33 cellular contexts compared by ENCODE assay signal in the genomic region with DNA sequence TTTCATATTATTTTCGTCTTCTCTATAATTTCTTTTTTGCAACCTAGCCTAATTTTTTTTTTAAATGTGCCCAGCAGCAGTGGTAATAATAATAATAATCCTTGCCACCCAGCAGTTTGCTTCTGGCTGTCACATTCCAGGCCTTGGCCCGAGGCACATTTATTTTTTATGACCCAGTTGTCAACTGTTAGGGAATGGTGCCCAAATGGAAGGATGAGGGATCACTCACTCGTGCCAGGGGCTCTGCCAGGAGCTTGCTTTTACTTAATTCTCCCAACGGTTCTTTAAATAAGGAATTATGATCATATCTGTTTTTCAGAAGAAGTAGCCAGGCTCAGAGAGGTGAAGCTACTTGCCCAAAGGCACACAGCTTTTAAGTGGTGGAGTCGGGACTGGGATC. TPM values are rescaled to one million over a fixed set of nuclear protein-coding genes. Genes with fewer than 3 reads are reported as not detected.
DNase-seq lines count a peak whose midpoint lies in the region; ATAC-seq, FAIRE-seq and TF ChIP-seq lines count a peak whose summit lies in the region.
"Had no signal": no experiment of that assay in that cellular context is flagged by ENCODE, and none has a peak within 500 bp of the region (broad histone marks: within the 10 kb centered on the region; RNA-seq: fewer than 3 reads in every experiment).

No MANE protein-coding gene starts in this region.

- DNase-seq in left ventricle myocardium superior: no peak
- no peak for DNase-seq in right cardiac atrium
- DNase-seq in K562 (ENCODE audit: extremely low read depth in 1 of 4, low spot score in 3 of 4): no peak
- no peak for DNase-seq in gastrocnemius medialis
- DNase-seq in T-helper 1 cell: no peak
- no peak for DNase-seq in NCI-H82 (lab: John Stamatoyannopoulos, UW)
- DNase-seq in sigmoid colon: no peak
- DNase-seq: 8988T; ACHN; BE2C; C1 segment of cervical spinal cord; CD4-positive, alpha-beta memory T cell; CD4-positive, CD25-positive, alpha-beta regulatory T cell; CD8-positive, alpha-beta memory T cell; COR-L47; DMS 273 treated with DMSO at 0.1 percent for 48 hours; DMS153; DMS53; DMS79; DND-41; EL; GDM1 had no signal

- no peaks in the 10 kb centered on the region for H3K79me2 ChIP-seq in K562 (ENCODE audit: control insufficient read depth, insufficient read depth, low read length)

- WGBS in right cardiac atrium: 53% methylated on average over 5 of the region's 5 CpGs
- 65% methylated on average over 4 of the region's 5 CpGs for WGBS in K562 (ENCODE audit: insufficient coverage, low coverage, missing lambda C conversion rate)
- 49 to 68% methylated on average over 5 of the region's 5 CpGs for WGBS in sigmoid colon, 2 donors

- intact Hi-C loops in left ventricle myocardium superior (cut with micrococcal nuclease): no loop called here
- intact Hi-C loops in right cardiac atrium (cut with DNase I): no loop called here
- intact Hi-C loops in K562 (cut with micrococcal nuclease): no loop called here
- intact Hi-C loops in gastrocnemius medialis (cut with DNase I; ENCODE audit: low total_unique reads): no loop called here
- intact Hi-C loops in sigmoid colon (cut with DNase I): no loop called here

- H3K9me3 ChIP-seq in right cardiac atrium (ENCODE audit: control insufficient read depth, low read length) (no peaks in the 10 kb centered on the region), K562 (replicated peaks; ENCODE audit: control insufficient read depth, insufficient read depth, low read depth, low read length) (no peaks in the 10 kb centered on the region), gastrocnemius medialis (no peaks in the 10 kb centered on the region), skeletal muscle tissue (ENCODE audit: control insufficient read depth in 3 of 3, low read length in 3 of 3) (no peaks in the 10 kb centered on the region), sigmoid colon (no peaks in the 10 kb centered on the region)
- H3K9me3 ChIP-seq: BE2C, BLaER1 had no signal

- peak; percentile 9 for ATAC-seq in left ventricle myocardium superior
- no peak for ATAC-seq in right cardiac atrium
- no peak for ATAC-seq in K562
- ATAC-seq in gastrocnemius medialis: peak; percentile 44 to 69
- ATAC-seq: GM12878 had no signal

- no peak overlapping the region for H3K4me3 ChIP-seq in right cardiac atrium (ENCODE audit: low read length)
- no peak overlapping the region for H3K4me3 ChIP-seq in K562
- no peak overlapping the region for H3K4me3 ChIP-seq in gastrocnemius medialis
- H3K4me3 ChIP-seq in skeletal muscle tissue (ENCODE audit: low read length in 3 of 3): no peak overlapping the region
- H3K4me3 ChIP-seq in sigmoid colon: no peak overlapping the region
- H3K4me3 ChIP-seq: BLaER1, GM12878 had no signal

- no peak for TF ChIP-seq EP300 in K562 (IDR thresholded peaks at IDR 0.05; ENCODE audit: low read length)
- TF ChIP-seq EP300 in sigmoid colon (IDR thresholded peaks at IDR 0.05): no peak

- CTCF ChIA-PET in K562 (lab: Yijun Ruan, JAX; ENCODE audit: low intra/inter-chr PET ratio): no interaction called here

- FAIRE-seq in K562 (lab: Jason Lieb, UNC): no peak
- FAIRE-seq: A204.1, GM12878, GM12892, GM18507 had no signal

- H3K27me3 ChIP-seq in right cardiac atrium (ENCODE audit: control insufficient read depth, insufficient read depth) (no peaks in the 10 kb centered on the region), K562 (ENCODE audit: control insufficient read depth in 2 of 2, insufficient read depth in 2 of 2, low read length in 2 of 2) (no peaks in the 10 kb centered on the region), gastrocnemius medialis (no peaks in the 10 kb centered on the region), skeletal muscle tissue (ENCODE audit: control insufficient read depth in 3 of 3, insufficient read depth in 3 of 3, low read length in 3 of 3) (no peaks in the 10 kb centered on the region), sigmoid colon (no peaks in the 10 kb centered on the region)
- H3K27me3 ChIP-seq: BE2C, BLaER1 had no signal

- H3K4me1 ChIP-seq in right cardiac atrium (ENCODE audit: control insufficient read depth, insufficient read depth, low read length): no peaks in the 10 kb centered on the region
- H3K4me1 ChIP-seq in K562 (replicated peaks in 1 of 2; ENCODE audit: control insufficient read depth in 2 of 2, insufficient read depth in 2 of 2, low read length in 2 of 2): no peaks in the 10 kb centered on the region
- H3K4me1 ChIP-seq in gastrocnemius medialis: peaks cover 11 to 19% of the 10 kb centered on the region in 2 donors
- H3K4me1 ChIP-seq in skeletal muscle tissue (ENCODE audit: control insufficient read depth in 3 of 3, insufficient read depth in 3 of 3, low read length in 3 of 3): peaks cover 14 to 15% (median 14%) of the 10 kb centered on the region in 3 donors
- no peaks in the 10 kb centered on the region for H3K4me1 ChIP-seq in sigmoid colon
- H3K4me1 ChIP-seq: BE2C, BLaER1 had no signal

- no peaks in the 10 kb centered on the region for H4K20me1 ChIP-seq in K562 (replicated peaks; ENCODE audit: control insufficient read depth, insufficient read depth, low read length)
- H4K20me1 ChIP-seq: BLaER1 had no signal

- TF ChIP-seq POLR2A in K562 (conservative IDR thresholded peaks at IDR 0.05) (no peak), gastrocnemius medialis (IDR thresholded peaks at IDR 0.05) (no peak), sigmoid colon (IDR thresholded peaks at IDR 0.05) (no peak)

- no peaks in the 10 kb centered on the region for H3K9me1 ChIP-seq in K562 (ENCODE audit: control insufficient read depth, insufficient read depth, low read length)

- H3K9ac ChIP-seq in K562 (ENCODE audit: insufficient read depth in 1 of 2, low read depth in 2 of 2, low read length in 2 of 2): no peak overlapping the region
- H3K9ac ChIP-seq in skeletal muscle tissue (ENCODE audit: low read depth in 1 of 3, low read length in 3 of 3): peak overlapping the region in 1 of 3 donors; percentile 1
- H3K9ac ChIP-seq: BLaER1 had no signal

- no peak overlapping the region for H2AFZ ChIP-seq in K562 (ENCODE audit: low read depth, low read length)

- in situ Hi-C loops in K562 (cut with MboI): no loop called here
- in situ Hi-C loops in gastrocnemius medialis (cut with MboI; ENCODE audit: low sequenced_read_pairs in 4 of 4): no loop called here

- TF ChIP-seq RAD21 in K562 (CRISPR knock-in tag; conservative IDR thresholded peaks at IDR 0.05 in 1 of 2, IDR thresholded peaks at IDR 0.05 in 1 of 2): no peak

- H3K4me2 ChIP-seq in K562 (ENCODE audit: insufficient read depth, low read length): no peak overlapping the region
- H3K4me2 ChIP-seq: BLaER1 had no signal

- TF ChIP-seq CTCF in K562 (IDR thresholded peaks at IDR 0.05 in 2 of 3, conservative IDR thresholded peaks at IDR 0.05 in 1 of 3; ENCODE audit: insufficient read depth in 2 of 3, low read depth in 1 of 3, low read length in 3 of 3) (no peak), gastrocnemius medialis (IDR thresholded peaks at IDR 0.05 in 4 of 5, conservative IDR thresholded peaks at IDR 0.05 in 1 of 5) (no peak), sigmoid colon (IDR thresholded peaks at IDR 0.05) (no peak)

- no peak overlapping the region for H3K27ac ChIP-seq in right cardiac atrium (ENCODE audit: low read length)
- H3K27ac ChIP-seq in K562 (ENCODE audit: extremely low read depth, low read depth, low read length): no peak overlapping the region
- peak overlapping the region; percentile 32 to 71 (median 60) for H3K27ac ChIP-seq in gastrocnemius medialis
- peak overlapping the region; percentile 46 for H3K27ac ChIP-seq in skeletal muscle tissue (ENCODE audit: low read depth, low read length)
- no peak overlapping the region for H3K27ac ChIP-seq in sigmoid colon
- H3K27ac ChIP-seq: BLaER1 had no signal

- BruUV-seq in K562 (replicated peaks; lab: Mats Ljungman, UMichigan): no TSS peak

- H3K36me3 ChIP-seq in K562 (ENCODE audit: control insufficient read depth, insufficient read depth, low read length): peaks cover 3% of the 10 kb centered on the region; the same call in 1 of the 3 replicates
- peaks cover 0 to 7% of the 10 kb centered on the region in 2 donors for H3K36me3 ChIP-seq in gastrocnemius medialis
- peaks cover 7 to 12% (median 9%) of the 10 kb centered on the region in 3 donors for H3K36me3 ChIP-seq in skeletal muscle tissue (ENCODE audit: control insufficient read depth in 3 of 3, insufficient read depth in 3 of 3, low read length in 3 of 3)
- H3K36me3 ChIP-seq in sigmoid colon: no peaks in the 10 kb centered on the region
- H3K36me3 ChIP-seq: BE2C, BLaER1 had no signal

- POLR2A ChIA-PET in K562 (lab: Yijun Ruan, JAX): interaction anchor here (0.7 kb wide), 1 partner anchor 30 kb away, joined by 3 read pairs; no protein-coding TSS in a partner anchor

RNA-seq across cellular contexts. Expression of a gene that starts 49.6 kb away (rescaled TPM):
- total RNA-seq in left ventricle myocardium superior: 138 TPM
- total RNA-seq in right cardiac atrium: 100 to 1,000 TPM in 3 of 4 donors, 10 to 100 TPM in 1; 74.5 to 184 (median 123) TPM
- 96.3 TPM for polyA plus RNA-seq in right cardiac atrium
- total RNA-seq in K562 (2011; cell fraction: chromatin; rRNA removed; ENCODE audit: low replicate concordance): 40.0 and 48.8 TPM in 2 replicates
- 28.2 and 29.6 TPM in 2 replicates for total RNA-seq in K562 (2011; cell fraction: nucleolus; rRNA removed)
- total RNA-seq in K562 (2011; cell fraction: nucleoplasm; rRNA removed): 24.7 and 29.3 TPM in 2 replicates
- total RNA-seq in K562 (2014; rRNA removed): 6.7 TPM in 2 replicates
- 4.0 TPM in 2 replicates for total RNA-seq in K562 (2014; rRNA removed; fragmentation: Illumina TruSeq; extraction: Trizol)
- total RNA-seq in K562 (2015; rRNA removed; fragmentation: Illumina TruSeq; extraction: Trizol): 4.3 and 4.9 TPM in 2 replicates
- total RNA-seq in K562 (2021): 5.8 and 7.0 TPM in 2 replicates
- polyA plus RNA-seq in K562 (2011; rRNA removed): 1.9 and 2.4 TPM in 2 replicates
- polyA plus RNA-seq in K562 (2011; cell fraction: cytosol; rRNA removed): 1.4 and 1.8 TPM in 2 replicates
- polyA plus RNA-seq in K562 (2011; cell fraction: nucleus; rRNA removed): 7.0 and 10.1 TPM in 2 replicates
- 4.8 and 23.9 TPM in 2 replicates for polyA plus RNA-seq in K562 (2012)
- 5.5 and 5.7 TPM in 2 replicates for polyA plus RNA-seq in K562 (2014; fragmentation: Illumina TruSeq; extraction: Trizol)
- polyA plus RNA-seq in K562 (2014; fragmentation: Nextera tagmentation; extraction: Ambion mirVana): under 1 TPM; 0.06 to 0.18 TPM
- polyA plus RNA-seq in K562 (2014; rRNA removed): 4.8 and 5.0 TPM in 2 replicates
- polyA minus RNA-seq in K562 (2011; rRNA and poly(A)+ RNA removed): 5.6 TPM in 2 replicates
- 2.5 and 3.9 TPM in 2 replicates for polyA minus RNA-seq in K562 (2011; cell fraction: cytosol; rRNA and poly(A)+ RNA removed)
- 7.8 and 10.0 TPM in 2 replicates for polyA minus RNA-seq in K562 (2011; cell fraction: nucleus; rRNA and poly(A)+ RNA removed)
- 100 to 1,000 TPM; 273 to 408 (median 362) TPM for total RNA-seq in gastrocnemius medialis
- total RNA-seq in skeletal muscle tissue: 144 TPM
- total RNA-seq in sigmoid colon: under 1 TPM in 1 of 4 donors, not detected in 3; under 0.01 TPM
- under 1 TPM; 0.13 to 0.60 (median 0.46) TPM for polyA plus RNA-seq in sigmoid colon
- total RNA-seq: A673, Daoy, G401 had no signal
- polyA plus RNA-seq: AG04450, CD14-positive monocyte had no signal

Comparison
In these comparisons a context has a peak if more than half of its experiments do, and no peak if none do; other contexts are left out.
1. ATAC-seq: peak in left ventricle myocardium superior (single experiment) and gastrocnemius medialis (2 of 2); none in right cardiac atrium (0 of 2) and K562 (single experiment).
2. H3K27ac ChIP-seq: peak in gastrocnemius medialis (4 of 4) and skeletal muscle tissue (single experiment); none in right cardiac atrium (single experiment), K562 (single experiment) and sigmoid colon (0 of 4).